20 cellular contexts compared by ENCODE assay signal in the genomic region with DNA sequence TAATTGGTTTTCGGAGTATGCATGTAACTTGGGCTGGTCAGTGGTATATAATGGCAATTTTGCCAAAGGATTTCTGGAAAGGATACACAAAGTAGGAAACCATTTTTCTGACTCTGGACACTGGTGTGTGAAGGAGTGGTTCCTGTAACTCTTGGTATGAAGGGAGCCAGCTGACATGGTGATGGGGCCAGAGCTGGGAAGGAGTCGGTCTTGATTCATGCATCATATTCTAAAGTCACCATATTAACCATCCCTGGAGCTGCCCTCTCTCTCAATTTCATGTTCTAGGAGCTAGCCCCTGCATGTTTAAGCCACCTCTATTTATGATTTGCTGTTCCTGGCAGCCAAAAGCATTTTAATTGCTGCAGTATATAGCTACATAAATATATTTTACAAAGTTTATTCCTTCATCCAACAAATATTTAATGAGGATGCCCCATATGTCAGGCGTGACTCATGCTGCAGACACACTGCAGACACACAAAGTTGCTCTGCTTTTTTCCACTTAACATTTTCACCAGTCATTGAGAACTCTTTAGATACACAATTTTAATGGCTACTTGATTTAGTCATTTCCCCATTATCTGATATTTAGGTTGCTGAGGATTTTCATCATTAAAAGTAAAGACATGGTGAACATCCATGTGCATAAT.
A peak's percentile ranks its signal among the peaks of the same experiment; 100 is the strongest.
DNase-seq lines count a peak whose midpoint lies in the region; ATAC-seq and TF ChIP-seq lines count a peak whose summit lies in the region.
"Had no signal": no experiment of that assay in that cellular context is flagged by ENCODE, and none has a peak within 500 bp of the region (broad histone marks: within the 10 kb centered on the region; RNA-seq: fewer than 3 reads in every experiment).

No MANE protein-coding gene starts in this region.

- POLR2A ChIA-PET in activated CD8-positive, alpha-beta T cell treated with anti-CD3 and anti-CD28 coated beads, Interleukin-2, amount 10 ng/mL, durations not matched to agents 7 days and 5 days (lab: Charles Lee): no interaction called here

- CTCF ChIA-PET in activated CD8-positive, alpha-beta T cell treated with anti-CD3 and anti-CD28 coated beads, Interleukin-2, amount 10 ng/mL, durations not matched to agents 7 days and 5 days (lab: Charles Lee): no interaction called here

- peaks cover 3% of the 10 kb centered on the region for H3K27me3 Mint-ChIP-seq in HFFc6 (ENCODE audit: insufficient read depth)
- peaks cover 10% of the 10 kb centered on the region for H3K27me3 Mint-ChIP-seq in activated CD8-positive, alpha-beta T cell treated with anti-CD3 and anti-CD28 coated beads, Interleukin-2, amount 10 ng/mL, durations not matched to agents 7 days and 5 days (ENCODE audit: low read depth)
- peaks cover 5% of the 10 kb centered on the region for H3K27me3 Mint-ChIP-seq in type B pancreatic cell

- H3K36me3 Mint-ChIP-seq in HFFc6 (ENCODE audit: low read depth): 0 out of 2 replicates have a peak, but pooled peaks cover 5% of the 10 kb centered on the region
- H3K36me3 Mint-ChIP-seq in activated CD8-positive, alpha-beta T cell treated with anti-CD3 and anti-CD28 coated beads, Interleukin-2, amount 10 ng/mL, durations not matched to agents 7 days and 5 days (ENCODE audit: low read depth): no peaks in the 10 kb centered on the region
- H3K36me3 Mint-ChIP-seq in type B pancreatic cell: no peaks in the 10 kb centered on the region

- ATAC-seq in activated CD8-positive, alpha-beta T cell treated with anti-CD3 and anti-CD28 coated beads, Interleukin-2, amount 10 ng/mL, durations not matched to agents 7 days and 5 days: no peak

- H3K9me3 Mint-ChIP-seq in HFFc6: no peaks in the 10 kb centered on the region
- no peaks in the 10 kb centered on the region for H3K9me3 Mint-ChIP-seq in activated CD8-positive, alpha-beta T cell treated with anti-CD3 and anti-CD28 coated beads, Interleukin-2, amount 10 ng/mL, durations not matched to agents 7 days and 5 days (ENCODE audit: insufficient read depth)
- peaks cover 4% of the 10 kb centered on the region for H3K9me3 Mint-ChIP-seq in type B pancreatic cell

- DNase-seq in A172 (ENCODE audit: low spot score) (peak; percentile 22), HFFc6 (peak; percentile 60), RPMI7951 (ENCODE audit: low read depth) (peak; percentile 3), fibroblast of mammary gland (ENCODE audit: low read depth) (peak; percentile 3), D341Med (ENCODE audit: low spot score) (no peak), type B pancreatic cell (ENCODE audit: extremely low spot score, unreplicated experiment) (no peak), OCI-M2 (lab: John Stamatoyannopoulos, UW; ENCODE audit: unreplicated experiment) (no peak)
- DNase-seq in activated CD8-positive, alpha-beta T cell treated with anti-CD3 and anti-CD28 coated beads, Interleukin-2, amount 10 ng/mL, durations not matched to agents 7 days and 5 days: no peak
- DNase-seq: 8988T, H7, KG1, NCI-H1048, NCI-H1436 treated with DMSO at 0.1 percent for 48 hours, NCI-H2081 treated with DMSO at 0.1 percent for 48 hours, NCI-H510A treated with DMSO at 0.1 percent for 48 hours, NCI-H82, Peyer's patch, Right ventricle myocardium superior had no signal

- H3K4me1 Mint-ChIP-seq in HFFc6 (ENCODE audit: low read depth) (peaks cover 11% of the 10 kb centered on the region), type B pancreatic cell (ENCODE audit: unreplicated experiment) (no peaks in the 10 kb centered on the region)
- no peaks in the 10 kb centered on the region for H3K4me1 Mint-ChIP-seq in activated CD8-positive, alpha-beta T cell treated with anti-CD3 and anti-CD28 coated beads, Interleukin-2, amount 10 ng/mL, durations not matched to agents 7 days and 5 days (ENCODE audit: low read depth)

- TF ChIP-seq CTCF in HFFc6 (IDR thresholded peaks at IDR 0.05): no peak
- no peak for TF ChIP-seq CTCF in fibroblast of mammary gland (conservative IDR thresholded peaks at IDR 0.05; ENCODE audit: control insufficient read depth, insufficient read depth, low read depth, low read length)
- no peak for TF ChIP-seq CTCF in type B pancreatic cell (conservative IDR thresholded peaks at IDR 0.05)

- H3K4me3 ChIP-seq in fibroblast of mammary gland (ENCODE audit: control insufficient read depth, low read depth, low read length): no peak overlapping the region
- H3K4me3 ChIP-seq: BLaER1 treated with 17β-estradiol and CSF1 and Interleukin-3, amounts not matched to agents 10 nM and 100 nM; Peyer's patch; SK-N-MC had no signal

- peak overlapping the region; percentile 59; the same call in 1 of the 2 replicates for H3K27ac Mint-ChIP-seq in HFFc6
- no peak overlapping the region for H3K27ac Mint-ChIP-seq in activated CD8-positive, alpha-beta T cell treated with anti-CD3 and anti-CD28 coated beads, Interleukin-2, amount 10 ng/mL, durations not matched to agents 7 days and 5 days
- no peak overlapping the region for H3K27ac Mint-ChIP-seq in type B pancreatic cell

- H3K4me3 Mint-ChIP-seq in HFFc6 (no peak overlapping the region), type B pancreatic cell (no peak overlapping the region)
- no peak overlapping the region for H3K4me3 Mint-ChIP-seq in activated CD8-positive, alpha-beta T cell treated with anti-CD3 and anti-CD28 coated beads, Interleukin-2, amount 10 ng/mL, durations not matched to agents 7 days and 5 days

Comparison
In these comparisons a context has a peak if more than half of its experiments do, and no peak if none do; other contexts are left out.
1. DNase-seq: peak in A172 (single experiment), HFFc6 (single experiment), RPMI7951 (single experiment) and fibroblast of mammary gland (single experiment); none in activated CD8-positive, alpha-beta T cell treated with anti-CD3 and anti-CD28 coated beads, Interleukin-2, amount 10 ng/mL, durations not matched to agents 7 days and 5 days (single experiment), D341Med (single experiment), type B pancreatic cell (single experiment) and OCI-M2 (single experiment).